Comparison of ENCODE assay signal across 8 cellular contexts in the genomic region with DNA sequence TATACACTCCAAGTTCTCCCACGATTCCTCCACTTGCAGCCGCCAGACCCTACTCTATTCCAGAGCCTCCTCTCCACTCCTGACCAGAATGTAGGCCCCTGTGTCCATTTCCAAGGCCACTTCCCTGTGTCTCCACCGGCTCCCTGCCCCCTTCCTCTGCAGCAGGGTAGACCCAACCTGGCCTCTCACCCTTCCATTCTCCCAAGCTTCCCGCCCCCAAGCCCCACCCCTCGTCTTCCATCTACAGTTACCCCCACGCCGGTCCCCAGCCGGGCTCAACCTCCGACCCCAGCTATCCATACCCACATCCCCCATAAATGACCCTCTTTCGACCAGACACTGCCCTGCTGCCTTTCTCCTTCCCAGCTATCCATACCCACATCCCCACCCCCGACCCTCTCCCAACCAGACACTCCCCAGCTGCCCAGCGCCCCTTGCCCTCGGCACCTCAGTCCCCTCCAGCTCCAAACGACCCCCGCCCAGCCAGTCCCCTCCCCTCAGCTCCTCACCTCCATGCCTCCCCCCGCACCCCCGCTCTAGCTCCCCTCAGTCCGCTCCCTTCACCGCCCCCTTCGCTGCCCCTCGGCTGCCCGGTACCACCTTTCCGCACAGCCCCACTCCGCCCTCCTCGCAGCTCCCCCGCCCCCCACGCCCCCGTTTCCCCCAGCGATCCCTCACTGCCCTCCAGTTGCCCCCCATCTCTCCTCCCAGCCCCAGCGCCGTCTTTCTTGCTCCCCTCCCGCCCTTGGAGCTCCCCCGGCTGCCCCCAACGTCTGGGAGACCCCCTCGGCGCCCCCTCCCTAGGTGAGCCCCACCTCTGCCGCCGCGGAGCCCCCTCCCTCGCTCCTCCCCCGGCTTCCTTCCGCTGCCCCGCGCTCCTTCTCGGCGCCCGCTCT. TPM values are rescaled to one million over a fixed set of nuclear protein-coding genes. Genes with fewer than 3 reads are reported as not detected.
DNase-seq lines count a peak whose midpoint lies in the region; ATAC-seq, FAIRE-seq and TF ChIP-seq lines count a peak whose summit lies in the region.

No MANE protein-coding gene starts in this region.

- BruUV-seq in GM12878 (replicated peaks; lab: Mats Ljungman, UMichigan), result no TSS peak

- RAD21 ChIA-PET in GM12878 (lab: Charles Lee; ENCODE audit: unreplicated experiment), result interaction anchor here (1.2 kb wide), 1 partner anchor 64 kb away, joined by 3 read pairs; no protein-coding TSS in a partner anchor

- SMC1A ChIA-PET in GM12878 (lab: Charles Lee; ENCODE audit: uncharacterized antibody, unreplicated experiment), result no interaction called here

- H3K79me2 ChIP-seq in GM12878 (ENCODE audit: control insufficient read depth, insufficient read depth, low read length), result no peaks in the 10 kb centered on the region

- H3K27ac ChIP-seq in left ventricle myocardium inferior (replicated peaks) (no peak overlapping the region), GM12878 (ENCODE audit: control insufficient read depth, insufficient read depth) (no peak overlapping the region), lower lobe of right lung (no peak overlapping the region), vagina (no peak overlapping the region), adrenal gland (no peak overlapping the region)

- 85% methylated on average over 8 of the region's 47 CpGs for WGBS in GM12878 (ENCODE audit: insufficient coverage, insufficient replicate concordance, low lambda C conversion rate, missing lambda C conversion rate)
- 15 to 47% (median 27%) methylated on average over 15 to 47 of the region's 47 CpGs for WGBS in adrenal gland, 4 donors

- no peak for TF ChIP-seq RAD21 in GM12878 (IDR thresholded peaks at IDR 0.05; ENCODE audit: insufficient read depth, low read depth, low read length)

- TF ChIP-seq POLR2A in GM12878 (IDR thresholded peaks at IDR 0.05; ENCODE audit: low read depth, low read length) (no peak), vagina (IDR thresholded peaks at IDR 0.05) (no peak), adrenal gland (IDR thresholded peaks at IDR 0.05) (no peak)

- peaks cover 68% of the 10 kb centered on the region for H3K27me3 ChIP-seq in left ventricle myocardium inferior (ENCODE audit: low read depth)
- peaks cover 0 to 2% of the 10 kb centered on the region in 2 experiments; a peak in 2 of 4 replicates for H3K27me3 ChIP-seq in GM12878 (replicated peaks in 1 of 2; ENCODE audit: control insufficient read depth in 2 of 2, insufficient read depth in 2 of 2, low read length in 1 of 2)
- peaks cover 56% of the 10 kb centered on the region for H3K27me3 ChIP-seq in lower lobe of right lung (ENCODE audit: low read depth)
- H3K27me3 ChIP-seq in vagina, result peaks cover 6% of the 10 kb centered on the region
- H3K27me3 ChIP-seq in adrenal gland, result peaks cover 6% of the 10 kb centered on the region

- TF ChIP-seq EP300 in GM12878 (IDR thresholded peaks at IDR 0.05; ENCODE audit: borderline replicate concordance in 1 of 2, control insufficient read depth in 1 of 2, low read depth in 2 of 2, low read length in 2 of 2), result no peak

- no peaks in the 10 kb centered on the region for H4K20me1 ChIP-seq in GM12878 (ENCODE audit: control insufficient read depth, insufficient read depth)

- H3K4me2 ChIP-seq in GM12878 (ENCODE audit: control insufficient read depth, insufficient read depth), result peak overlapping the region; percentile 71

- H3K4me3 ChIP-seq in left ventricle myocardium inferior, result peak overlapping the region; percentile 60
- peak overlapping the region; percentile 41; the same call in 1 of the 2 replicates for H3K4me3 ChIP-seq in GM12878
- peak overlapping the region; percentile 49 for H3K4me3 ChIP-seq in lower lobe of right lung
- H3K4me3 ChIP-seq in vagina, result peak overlapping the region; percentile 40 to 44
- peak overlapping the region in 2 of 4 donors; percentile 15 to 60 for H3K4me3 ChIP-seq in adrenal gland

- H3K36me3 ChIP-seq in left ventricle myocardium inferior (no peaks in the 10 kb centered on the region), GM12878 (ENCODE audit: control insufficient read depth in 2 of 2, insufficient read depth in 2 of 2, low read length in 1 of 2) (no peaks in the 10 kb centered on the region), lower lobe of right lung (no peaks in the 10 kb centered on the region), vagina (no peaks in the 10 kb centered on the region), adrenal gland (replicated peaks in 1 of 2) (no peaks in the 10 kb centered on the region)

- CTCF ChIA-PET in GM12878 (lab: Yijun Ruan, JAX), result interaction anchor here (0.6 to 3.6 kb wide), 3 partner anchors 92 to 225 kb away, joined by 3 to 15 read pairs (median 12); no protein-coding TSS in a partner anchor

- POLR2A ChIA-PET in GM12878 (lab: Charles Lee), result interaction anchor here (0.6 to 0.7 kb wide), 2 partner anchors 9 to 32 kb away, joined by 3 to 5 read pairs; no protein-coding TSS in a partner anchor

- DNase-seq in left ventricle myocardium inferior (no peak), Right ventricle myocardium superior (no peak), GM12878 (ENCODE audit: low read depth, low spot score) (no peak), lower lobe of right lung (no peak), vagina (ENCODE audit: extremely low spot score in 2 of 2) (no peak), DMS79 (lab: John Stamatoyannopoulos, UW) (no peak), adrenal gland (no peak), foreskin melanocyte (no peak)

- no peak for FAIRE-seq in GM12878 (lab: Jason Lieb, UNC)

- intact Hi-C loops in left ventricle myocardium inferior (cut with micrococcal nuclease) (no loop called here), Right ventricle myocardium superior (cut with DNase I) (no loop called here), GM12878 (cut with micrococcal nuclease; ENCODE audit: unreplicated experiment) (no loop called here), lower lobe of right lung (cut with DNase I) (no loop called here), vagina (cut with DNase I) (no loop called here), adrenal gland (cut with DNase I) (loop anchor here in 1 of 2 donors (5.0 kb wide), 1 partner anchor 83 kb away; no protein-coding TSS in a partner anchor)

- H3K9ac ChIP-seq in GM12878 (ENCODE audit: control insufficient read depth, insufficient read depth, low read length), result no peak overlapping the region

- H2AFZ ChIP-seq in GM12878 (ENCODE audit: control insufficient read depth, low read depth, low read length), result no peak overlapping the region

- no peak for TF ChIP-seq CTCF in left ventricle myocardium inferior (IDR thresholded peaks at IDR 0.05; ENCODE audit: borderline replicate concordance)
- no peak for TF ChIP-seq CTCF in GM12878 (IDR thresholded peaks at IDR 0.05 in 2 of 3, conservative IDR thresholded peaks at IDR 0.05 in 1 of 3; ENCODE audit: control insufficient read depth in 2 of 3, extremely low read depth in 1 of 3, insufficient read depth in 1 of 3, low read depth in 3 of 3, low read length in 3 of 3)
- TF ChIP-seq CTCF in lower lobe of right lung (IDR thresholded peaks at IDR 0.05), result no peak
- no peak for TF ChIP-seq CTCF in vagina (IDR thresholded peaks at IDR 0.05)
- TF ChIP-seq CTCF in adrenal gland (IDR thresholded peaks at IDR 0.05), result no peak

- in situ Hi-C loops in GM12878 (cut with MboI), result no loop called here

- no peaks in the 10 kb centered on the region for H3K9me3 ChIP-seq in left ventricle myocardium inferior (replicated peaks)
- no peaks in the 10 kb centered on the region for H3K9me3 ChIP-seq in GM12878 (replicated peaks; ENCODE audit: control insufficient read depth, insufficient read depth, low read length)
- H3K9me3 ChIP-seq in lower lobe of right lung, result no peaks in the 10 kb centered on the region
- no peaks in the 10 kb centered on the region for H3K9me3 ChIP-seq in vagina
- no peaks in the 10 kb centered on the region for H3K9me3 ChIP-seq in adrenal gland (replicated peaks in 1 of 3)

- no peak for ATAC-seq in Right ventricle myocardium superior (ENCODE audit: poor library complexity)
- ATAC-seq in GM12878, result no peak
- no peak for ATAC-seq in lower lobe of right lung

- no peaks in the 10 kb centered on the region for H3K4me1 ChIP-seq in left ventricle myocardium inferior
- no peaks in the 10 kb centered on the region for H3K4me1 ChIP-seq in GM12878 (ENCODE audit: control insufficient read depth, insufficient read depth, low read length)
- H3K4me1 ChIP-seq in lower lobe of right lung, result no peaks in the 10 kb centered on the region
- no peaks in the 10 kb centered on the region for H3K4me1 ChIP-seq in vagina
- no peaks in the 10 kb centered on the region for H3K4me1 ChIP-seq in adrenal gland (replicated peaks in 1 of 2)

RNA-seq across cellular contexts. Expression of a gene that starts 0.7 kb away (rescaled TPM):
- total RNA-seq in left ventricle myocardium inferior (not detected), Right ventricle myocardium superior (not detected), GM12878 (2014; rRNA removed) (0.22 and 0.28 TPM in 2 replicates), GM12878 (2014; rRNA removed; fragmentation: Illumina TruSeq; extraction: Trizol) (0.28 and 0.31 TPM in 2 replicates), GM12878 (2021) (0.21 and 0.28 TPM in 2 replicates), lower lobe of right lung (0.06 TPM), vagina (2.0 TPM), adrenal gland (1 to 10 TPM in 6 of 8 donors, under 1 TPM in 2; 0.48 to 9.2 (median 2.1) TPM)
- 0.64 and 0.69 TPM in 2 replicates for total RNA-seq in GM12878 (2013; cell fraction: nucleolus; rRNA removed)
- polyA plus RNA-seq in GM12878 (2011; ENCODE audit: low read depth), result 0.08 TPM
- polyA plus RNA-seq in GM12878 (2011; rRNA removed) (0.26 and 0.29 TPM in 2 replicates), GM12878 (2014; fragmentation: Illumina TruSeq; extraction: Trizol) (0.32 and 0.35 TPM in 2 replicates), GM12878 (2014; fragmentation: Nextera tagmentation; extraction: Ambion mirVana) (under 1 TPM; 0.05 to 0.11 TPM), GM12878 (2014; rRNA removed) (0.20 and 0.24 TPM in 2 replicates), GM12878 (2016; fragmentation: Nextera tagmentation; extraction: Ambion mirVana) (under 1 TPM; 0.09 to 0.13 TPM), adrenal gland (1 to 10 TPM in 2 of 3 donors, under 1 TPM in 1; 0.20 to 4.9 (median 1.2) TPM)
- 0.15 TPM in 2 replicates for polyA plus RNA-seq in GM12878 (2011; cell fraction: cytosol; rRNA removed)
- 0.35 and 0.39 TPM in 2 replicates for polyA plus RNA-seq in GM12878 (2011; cell fraction: nucleus; rRNA removed)
- 0.11 and 0.13 TPM in 2 replicates for polyA plus RNA-seq in GM12878 (2012)
- 0.29 and 0.41 TPM in 2 replicates for polyA minus RNA-seq in GM12878 (2011; rRNA and poly(A)+ RNA removed)
- polyA minus RNA-seq in GM12878 (2011; cell fraction: cytosol; rRNA and poly(A)+ RNA removed), result 0.13 TPM in 1 of 2 replicates, not detected in the other
- 0.10 and 0.12 TPM in 2 replicates for polyA minus RNA-seq in GM12878 (2011; cell fraction: nucleus; rRNA and poly(A)+ RNA removed)

RNA-seq across cellular contexts. Expression of a gene that starts 43.8 kb away (rescaled TPM):
- total RNA-seq in left ventricle myocardium inferior (3.2 TPM), Right ventricle myocardium superior (3.3 TPM), GM12878 (2014; rRNA removed) (14.8 and 17.2 TPM in 2 replicates), GM12878 (2014; rRNA removed; fragmentation: Illumina TruSeq; extraction: Trizol) (7.3 and 7.8 TPM in 2 replicates), GM12878 (2021) (18.5 and 20.4 TPM in 2 replicates), lower lobe of right lung (8.6 TPM), vagina (13.8 TPM), adrenal gland (10 to 100 TPM; 10.8 to 20.4 (median 13.1) TPM)
- total RNA-seq in GM12878 (2013; cell fraction: nucleolus; rRNA removed), result 27.6 and 29.1 TPM in 2 replicates
- polyA plus RNA-seq in GM12878 (2011; ENCODE audit: low read depth), result 11.9 TPM
- polyA plus RNA-seq in GM12878 (2011; rRNA removed) (15.4 and 18.0 TPM in 2 replicates), GM12878 (2014; fragmentation: Illumina TruSeq; extraction: Trizol) (6.3 and 9.3 TPM in 2 replicates), GM12878 (2014; fragmentation: Nextera tagmentation; extraction: Ambion mirVana) (1 to 10 TPM; 2.7 to 6.7 TPM), GM12878 (2014; rRNA removed) (22.1 and 22.9 TPM in 2 replicates), GM12878 (2016; fragmentation: Nextera tagmentation; extraction: Ambion mirVana) (10 to 100 TPM; 25.7 to 32.4 TPM), adrenal gland (1 to 10 TPM; 4.7 to 9.1 (median 6.2) TPM)
- 23.1 and 25.9 TPM in 2 replicates for polyA plus RNA-seq in GM12878 (2011; cell fraction: cytosol; rRNA removed)
- polyA plus RNA-seq in GM12878 (2011; cell fraction: nucleus; rRNA removed), result 17.7 and 24.2 TPM in 2 replicates
- 17.6 and 18.6 TPM in 2 replicates for polyA plus RNA-seq in GM12878 (2012)
- polyA minus RNA-seq in GM12878 (2011; rRNA and poly(A)+ RNA removed), result 14.3 and 17.0 TPM in 2 replicates
- 7.1 and 9.0 TPM in 2 replicates for polyA minus RNA-seq in GM12878 (2011; cell fraction: cytosol; rRNA and poly(A)+ RNA removed)
- polyA minus RNA-seq in GM12878 (2011; cell fraction: nucleus; rRNA and poly(A)+ RNA removed), result 13.8 and 26.7 TPM in 2 replicates
